Comparison of ENCODE assay signal across 1 cellular context in genomic region chr7:135170223-135170997, GRCh38.
TF ChIP-seq lines count a peak whose summit lies in the region.

CYREN (minus strand) TSS chr7:135170707; CDS start chr7:135168922, 1,785 bp downstream.

TF ChIP-seq in HepG2, 621 proteins besides CTCF, POLR2A, EP300 and RAD21 (continued from another document and continues in another):
- TF ChIP-seq TRIM22 (IDR thresholded peaks at IDR 0.05) = no peak
- TF ChIP-seq GMEB1 (CRISPR knock-in tag; IDR thresholded peaks at IDR 0.05; ENCODE audit: borderline replicate concordance) = peak; percentile 84; the same call in 1 of the 2 replicates
- TF ChIP-seq BHLHE40 (IDR thresholded peaks at IDR 0.05; ENCODE audit: low read length) = no peak
- TF ChIP-seq PAF1 (CRISPR knock-in tag; IDR thresholded peaks at IDR 0.05) = 0 out of 2 replicates have a peak, but pooled peaks have one; percentile 85
- peak; percentile 20; the same call in 1 of the 2 replicates for TF ChIP-seq HOMEZ (CRISPR knock-in tag; IDR thresholded peaks at IDR 0.05; ENCODE audit: low read depth)
- no peak for TF ChIP-seq HMG20A (CRISPR knock-in tag; IDR thresholded peaks at IDR 0.05; ENCODE audit: borderline replicate concordance)
- no peak for TF ChIP-seq FOXK2 (IDR thresholded peaks at IDR 0.05)
- peak; percentile 86 for TF ChIP-seq HNF4A (CRISPR knock-in tag; IDR thresholded peaks at IDR 0.05)
- 0 out of 2 replicates have a peak, but pooled peaks have one; percentile 24 for TF ChIP-seq FOXJ3 (CRISPR knock-in tag; IDR thresholded peaks at IDR 0.05; ENCODE audit: borderline replicate concordance)
- no peak for TF ChIP-seq CENPT (CRISPR knock-in tag; IDR thresholded peaks at IDR 0.05; ENCODE audit: low read depth)
- TF ChIP-seq ZBED4 (CRISPR knock-in tag; IDR thresholded peaks at IDR 0.05; ENCODE audit: borderline replicate concordance) = no peak
- peak; percentile 11 for TF ChIP-seq ZNF263 (CRISPR knock-in tag; IDR thresholded peaks at IDR 0.05)
- peak; percentile 89 for TF ChIP-seq GATAD1 (CRISPR knock-in tag; IDR thresholded peaks at IDR 0.05)
- peak; percentile 93; the same call in 1 of the 2 replicates for TF ChIP-seq REPIN1 (CRISPR knock-in tag; IDR thresholded peaks at IDR 0.05; ENCODE audit: borderline replicate concordance, low read depth)
- peak; percentile 87 for TF ChIP-seq YEATS2 (CRISPR knock-in tag; IDR thresholded peaks at IDR 0.05; ENCODE audit: borderline replicate concordance)
- TF ChIP-seq THYN1 (CRISPR knock-in tag; IDR thresholded peaks at IDR 0.05; ENCODE audit: borderline replicate concordance, low read depth) = no peak
- TF ChIP-seq THAP8 (CRISPR knock-in tag; IDR thresholded peaks at IDR 0.05; ENCODE audit: borderline replicate concordance) = peak; percentile 94; the same call in 1 of the 2 replicates
- peak; percentile 83 for TF ChIP-seq SAP130 (CRISPR knock-in tag; IDR thresholded peaks at IDR 0.05; ENCODE audit: low read depth)
- no peak for TF ChIP-seq ZNF512 (CRISPR knock-in tag; IDR thresholded peaks at IDR 0.05)
- peak; percentile 85 for TF ChIP-seq KDM3A (CRISPR knock-in tag; IDR thresholded peaks at IDR 0.05; ENCODE audit: low read depth)
- peak; percentile 89; the same call in 1 of the 2 replicates for TF ChIP-seq MTF2 (CRISPR knock-in tag; IDR thresholded peaks at IDR 0.05; ENCODE audit: borderline replicate concordance)
- no peak for TF ChIP-seq HDAC6 (IDR thresholded peaks at IDR 0.05; ENCODE audit: low read depth, low read length)
- no peak for TF ChIP-seq NFE2L1 (CRISPR knock-in tag; IDR thresholded peaks at IDR 0.05; ENCODE audit: borderline replicate concordance)
- TF ChIP-seq BATF2 (CRISPR knock-in tag; IDR thresholded peaks at IDR 0.05) = peak; percentile 65; the same call in 1 of the 2 replicates
- no peak for TF ChIP-seq ATF1 (CRISPR knock-in tag; IDR thresholded peaks at IDR 0.05)
- no peak for TF ChIP-seq TCF7 (IDR thresholded peaks at IDR 0.05; ENCODE audit: low read depth)
- TF ChIP-seq ZNF34 (CRISPR knock-in tag; IDR thresholded peaks at IDR 0.05; ENCODE audit: borderline replicate concordance) = 0 out of 2 replicates have a peak, but pooled peaks have one; percentile 35
- peak; percentile 80; the same call in 1 of the 2 replicates for TF ChIP-seq YEATS4 (CRISPR knock-in tag; IDR thresholded peaks at IDR 0.05; ENCODE audit: borderline replicate concordance)
- TF ChIP-seq ZNF232 (CRISPR knock-in tag; IDR thresholded peaks at IDR 0.05; ENCODE audit: borderline replicate concordance) = no peak; the same call in 1 of the 2 replicates
- TF ChIP-seq ZNF276 (CRISPR knock-in tag; IDR thresholded peaks at IDR 0.05; ENCODE audit: low read depth) = 0 out of 2 replicates have a peak, but pooled peaks have one; percentile 35
- TF ChIP-seq SCMH1 (CRISPR knock-in tag; IDR thresholded peaks at IDR 0.05; ENCODE audit: borderline replicate concordance) = no peak
- TF ChIP-seq HOXA3 (CRISPR knock-in tag; IDR thresholded peaks at IDR 0.05) = peak; percentile 92
- peak; percentile 92; the same call in 1 of the 2 replicates for TF ChIP-seq ZNF580 (CRISPR knock-in tag; IDR thresholded peaks at IDR 0.05; ENCODE audit: borderline replicate concordance, low read depth)
- TF ChIP-seq NFE2L2 (IDR thresholded peaks at IDR 0.05; ENCODE audit: low read length) = no peak
- peak; percentile 79; the same call in 1 of the 2 replicates for TF ChIP-seq ZNF124 (CRISPR knock-in tag; IDR thresholded peaks at IDR 0.05)
- TF ChIP-seq SALL2 (CRISPR knock-in tag; IDR thresholded peaks at IDR 0.05) = peak; percentile 83
- TF ChIP-seq ZNF552 (CRISPR knock-in tag; IDR thresholded peaks at IDR 0.05; ENCODE audit: borderline replicate concordance) = no peak
- no peak for TF ChIP-seq PREB (CRISPR knock-in tag; IDR thresholded peaks at IDR 0.05)
- TF ChIP-seq SIX4 (CRISPR knock-in tag; IDR thresholded peaks at IDR 0.05) = peak; percentile 23; the same call in 1 of the 2 replicates
- peak; percentile 24; the same call in 1 of the 2 replicates for TF ChIP-seq ZNF12 (CRISPR knock-in tag; IDR thresholded peaks at IDR 0.05)
- peak; percentile 51; the same call in 1 of the 2 replicates for TF ChIP-seq ZNF891 (CRISPR knock-in tag; IDR thresholded peaks at IDR 0.05)
- TF ChIP-seq NR3C1 (CRISPR knock-in tag; IDR thresholded peaks at IDR 0.05) = no peak
- no peak for TF ChIP-seq SRSF4 (IDR thresholded peaks at IDR 0.05; ENCODE audit: low read depth, low read length, poor library complexity, severe bottlenecking)
